ENCODE assay signal across 8 cellular contexts in genomic region chr2:26768759-26769500, GRCh38. TPM values are rescaled to one million over a fixed set of nuclear protein-coding genes. Genes with fewer than 3 reads are reported as not detected.
DNase-seq lines count a peak whose midpoint lies in the region; ATAC-seq, FAIRE-seq and TF ChIP-seq lines count a peak whose summit lies in the region.

No MANE protein-coding gene starts in this region.

- no peaks in the 10 kb centered on the region for H3K9me3 Mint-ChIP-seq in Caco-2 (ENCODE audit: unreplicated experiment)

- H3K36me3 ChIP-seq in Caco-2 (ENCODE audit: control insufficient read depth, insufficient read depth, low read length) (no peaks in the 10 kb centered on the region), esophagus muscularis mucosa (peaks cover 0 to 5% (median 4%) of the 10 kb centered on the region in 4 donors)

- H3K27me3 Mint-ChIP-seq in Caco-2 (ENCODE audit: insufficient read depth, unreplicated experiment), result no peaks in the 10 kb centered on the region

- H3K9me3 ChIP-seq in Caco-2 (no peaks in the 10 kb centered on the region), esophagus muscularis mucosa (no peaks in the 10 kb centered on the region)

- H3K4me3 ChIP-seq in Caco-2 (ENCODE audit: low read depth, low read length) (no peak overlapping the region), esophagus muscularis mucosa (peak overlapping the region in 1 of 4 donors; percentile 6)

- TF ChIP-seq POLR2A in esophagus muscularis mucosa (IDR thresholded peaks at IDR 0.05; ENCODE audit: low read depth), result no peak

- no peaks in the 10 kb centered on the region for H3K27me3 ChIP-seq in Caco-2 (replicated peaks; ENCODE audit: control insufficient read depth, insufficient read depth, low read length)
- H3K27me3 ChIP-seq in esophagus muscularis mucosa, result no peaks in the 10 kb centered on the region

- peaks cover 12% of the 10 kb centered on the region for H3K36me3 Mint-ChIP-seq in Caco-2 (ENCODE audit: insufficient read depth, unreplicated experiment)

- TF ChIP-seq EP300 in esophagus muscularis mucosa (IDR thresholded peaks at IDR 0.05), result no peak

- peaks cover 24% of the 10 kb centered on the region for H3K4me1 Mint-ChIP-seq in Caco-2 (ENCODE audit: low read depth, unreplicated experiment)

- FAIRE-seq in RCC 7860 (lab: Jason Lieb, UNC), result peak; percentile 44

- ATAC-seq in HG02981 (IDR thresholded peaks at IDR 0.05; ENCODE audit: unreplicated experiment), result no peak

- intact Hi-C loops in Caco-2 (cut with micrococcal nuclease; ENCODE audit: unreplicated experiment) (no loop called here), esophagus muscularis mucosa (cut with DNase I) (no loop called here)

- no peak for DNase-seq in Caco-2
- peak; percentile 85 for DNase-seq in RCC 7860 (ENCODE audit: low spot score)
- peak; percentile 96 for DNase-seq in esophagus muscularis mucosa (ENCODE audit: extremely low spot score)
- DNase-seq in occipital lobe (lab: John Stamatoyannopoulos, UW), result peak; percentile 80
- DNase-seq in NCI-H2081 treated with DMSO at 0.1 percent for 48 hours (lab: John Stamatoyannopoulos, UW), result no peak
- DNase-seq in NCI-H1436 (lab: John Stamatoyannopoulos, UW), result no peak
- DNase-seq in AG08395 (ENCODE audit: low spot score), result no peak

- peak overlapping the region; percentile 80 to 86 (median 83) for H3K27ac ChIP-seq in esophagus muscularis mucosa (replicated peaks in 1 of 4)

- peak overlapping the region; percentile 57 for H3K27ac Mint-ChIP-seq in Caco-2 (ENCODE audit: unreplicated experiment)

- BruUV-seq in Caco-2 (replicated peaks; lab: Mats Ljungman, UMichigan), result no TSS peak

- 80% methylated on average over 11 of the region's 14 CpGs for WGBS in esophagus muscularis mucosa

- TF ChIP-seq CTCF in Caco-2 (IDR thresholded peaks at IDR 0.05; ENCODE audit: insufficient read depth in 1 of 2, low read depth in 1 of 2, low read length in 1 of 2, severe bottlenecking in 1 of 2, unreplicated experiment in 1 of 2) (no peak), esophagus muscularis mucosa (IDR thresholded peaks at IDR 0.05) (no peak)

- POLR2A ChIA-PET in Caco-2 (lab: Charles Lee), result no interaction called here

- H3K4me1 ChIP-seq in Caco-2 (peaks cover 19% of the 10 kb centered on the region), esophagus muscularis mucosa (peaks cover 87 to 94% (median 93%) of the 10 kb centered on the region in 4 donors)

- H3K4me3 Mint-ChIP-seq in Caco-2 (ENCODE audit: unreplicated experiment), result no peak overlapping the region

- CTCF ChIA-PET in Caco-2 (lab: Charles Lee), result interaction anchor here (0.6 kb wide), 1 partner anchor 246 kb away, joined by 3 read pairs; no protein-coding TSS in a partner anchor

RNA-seq across cellular contexts. Expression of gene SLC35F6, which starts 4.8 kb away (rescaled TPM):
- total RNA-seq in Caco-2 (2022) (44.1 and 45.7 TPM in 2 replicates), esophagus muscularis mucosa (10 to 100 TPM; 31.6 to 50.7 (median 41.3) TPM), occipital lobe (17.3 TPM)

RNA-seq across cellular contexts. Expression of gene CENPA, which starts 16.9 kb away (rescaled TPM):
- total RNA-seq in Caco-2 (2022) (38.4 and 39.9 TPM in 2 replicates), esophagus muscularis mucosa (under 1 TPM in 1 of 4 donors, not detected in 3; 0.34 TPM), occipital lobe (1.9 TPM)

Comparison
In these comparisons a context has a peak if more than half of its experiments do, and no peak if none do; other contexts are left out.
1. DNase-seq: peak in RCC 7860 (single experiment), esophagus muscularis mucosa (single experiment) and occipital lobe (single experiment); none in Caco-2 (0 of 2), NCI-H2081 treated with DMSO at 0.1 percent for 48 hours (single experiment), NCI-H1436 (single experiment) and AG08395 (single experiment).
2. RNA of gene CENPA, which starts 16.9 kb away (total RNA-seq): 38.4 to 39.9 TPM in Caco-2; 1.9 TPM in occipital lobe (single experiment) and 0.34 TPM in esophagus muscularis mucosa; every median in the first group is over 10 times any median in the second.